Comparison of ENCODE assay signal across 27 cellular contexts in the genomic region with DNA sequence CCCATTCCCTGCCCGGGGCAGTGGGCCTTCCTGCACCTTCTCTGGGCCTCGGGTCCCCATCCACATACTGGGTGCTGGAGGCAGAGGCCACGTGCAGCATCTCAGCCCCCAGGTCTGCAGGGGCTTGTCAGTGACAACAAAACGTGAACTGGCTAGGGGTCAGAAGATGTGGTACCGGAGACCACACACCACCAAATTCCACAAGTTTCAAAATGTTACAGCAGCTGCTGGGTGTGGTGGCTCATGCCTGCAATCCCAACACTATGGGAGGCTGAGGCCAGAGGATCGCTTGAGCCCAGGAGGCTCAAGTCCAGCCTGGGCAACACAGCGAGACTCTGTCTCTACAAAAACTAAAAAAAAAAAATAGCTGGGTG.
DNase-seq lines count a peak whose midpoint lies in the region; ATAC-seq, FAIRE-seq and TF ChIP-seq lines count a peak whose summit lies in the region.
"Had no signal": no experiment of that assay in that cellular context is flagged by ENCODE, and none has a peak within 500 bp of the region (broad histone marks: within the 10 kb centered on the region; RNA-seq: fewer than 3 reads in every experiment).

No MANE protein-coding gene starts in this region.

- dilution Hi-C loops in IMR-90 (cut with HindIII; ENCODE audit: low sequenced_read_pairs, unreplicated experiment): no loop called here

- no peak for DNase-seq in GM23338 (ENCODE audit: low spot score)
- no peak for DNase-seq in IMR-90
- no peak for DNase-seq in hepatocyte (ENCODE audit: low spot score)
- no peak for DNase-seq in activated CD4-positive, alpha-beta memory T cell treated with anti-CD3 and anti-CD28 coated beads, Interleukin-2, amount 10 ng/mL, durations not matched to agents 7 days and 5 days
- no peak for DNase-seq in D721Med (ENCODE audit: insufficient read length, low spot score)
- DNase-seq: activated CD4-positive, alpha-beta memory T cell treated with anti-CD3 and anti-CD28 coated beads for 36 hours; activated CD8-positive, alpha-beta memory T cell treated with anti-CD3 and anti-CD28 coated beads, Interleukin-2, amount 50 U/mL, for 48 hours; activated naive CD4-positive, alpha-beta T cell treated with anti-CD3 and anti-CD28 coated beads for 36 hours; BE2C; brain microvascular endothelial cell; CD8-positive, alpha-beta T cell; left lung; mesendoderm; NCI-H1417 treated with DMSO at 0.1 percent for 48 hours; NCI-H2081; NCI-H226; NCI-H526 treated with DMSO at 0.1 percent for 48 hours; PC-9; stimulated activated CD4-positive, alpha-beta T cell treated with anti-CD3 and anti-CD28 coated beads, Interleukin-4, amount 100 ng/mL, for 1 hour had no signal

- H3K27me3 ChIP-seq in GM23338 (ENCODE audit: insufficient read depth) (no peaks in the 10 kb centered on the region), IMR-90 (ENCODE audit: control insufficient read depth, insufficient read depth, low read length) (no peaks in the 10 kb centered on the region), hepatocyte (no peaks in the 10 kb centered on the region)
- H3K27me3 ChIP-seq: BE2C, brain microvascular endothelial cell, left lung had no signal

- H3K9ac ChIP-seq in IMR-90 (ENCODE audit: low read depth, low read length): no peak overlapping the region

- H3K9me1 ChIP-seq in IMR-90 (ENCODE audit: insufficient read depth, low read length): peaks cover 7% of the 10 kb centered on the region; the same call in 1 of the 2 replicates

- intact Hi-C loops in IMR-90 (cut with micrococcal nuclease): no loop called here

- H3K27me3 Mint-ChIP-seq in GM23338 (ENCODE audit: insufficient read depth, low read depth, poor library complexity): peaks cover 10% of the 10 kb centered on the region
- no peaks in the 10 kb centered on the region for H3K27me3 Mint-ChIP-seq in activated CD4-positive, alpha-beta memory T cell treated with anti-CD3 and anti-CD28 coated beads, Interleukin-2, amount 10 ng/mL, durations not matched to agents 7 days and 5 days
- H3K27me3 Mint-ChIP-seq: activated CD4-positive, alpha-beta memory T cell treated with anti-CD3 and anti-CD28 coated beads for 36 hours had no signal

- H3F3A ChIP-seq in GM23338 (replicated peaks; ENCODE audit: low read depth): peaks cover 18% of the 10 kb centered on the region; the same call in 1 of the 2 replicates

- peaks cover 19% of the 10 kb centered on the region for H3K4me1 Mint-ChIP-seq in GM23338
- peaks cover 4% of the 10 kb centered on the region for H3K4me1 Mint-ChIP-seq in activated CD4-positive, alpha-beta memory T cell treated with anti-CD3 and anti-CD28 coated beads, Interleukin-2, amount 10 ng/mL, durations not matched to agents 7 days and 5 days

- H3K79me1 ChIP-seq in IMR-90 (ENCODE audit: low read depth in 1 of 2, low read length in 2 of 2): no peaks in the 10 kb centered on the region

- H3K36me3 ChIP-seq in GM23338 (ENCODE audit: insufficient read depth) (no peaks in the 10 kb centered on the region), IMR-90 (ENCODE audit: control insufficient read depth, insufficient read depth, low read length) (no peaks in the 10 kb centered on the region), hepatocyte (replicated peaks; ENCODE audit: insufficient read depth, low read depth) (no peaks in the 10 kb centered on the region)
- H3K36me3 ChIP-seq: BE2C, left lung, neutrophil had no signal

- no peak overlapping the region for H4K8ac ChIP-seq in IMR-90 (ENCODE audit: low read depth in 2 of 2, low read length in 2 of 2)

- H2BK120ac ChIP-seq in IMR-90 (ENCODE audit: low read depth, low read length): no peak overlapping the region

- no peak for TF ChIP-seq CTCF in GM23338 (conservative IDR thresholded peaks at IDR 0.05; ENCODE audit: low read depth in 2 of 2)
- no peak for TF ChIP-seq CTCF in IMR-90 (conservative IDR thresholded peaks at IDR 0.05; ENCODE audit: low read depth, low read length)
- TF ChIP-seq CTCF in hepatocyte (IDR thresholded peaks at IDR 0.05; ENCODE audit: poor library complexity): no peak
- TF ChIP-seq CTCF in D721Med (IDR thresholded peaks at IDR 0.05; ENCODE audit: insufficient read depth, missing control alignments): no peak

- H3K4me2 ChIP-seq in GM23338 (no peak overlapping the region), IMR-90 (ENCODE audit: low read depth, low read length) (no peak overlapping the region), hepatocyte (no peak overlapping the region)
- H3K4me2 ChIP-seq: PC-9 had no signal

- H3K23ac ChIP-seq in IMR-90 (ENCODE audit: low read depth, low read length): no peak overlapping the region

- FAIRE-seq in D721Med (lab: Jason Lieb, UNC): no peak
- FAIRE-seq: islet of Langerhans, TTC549 had no signal

- no peak overlapping the region for H2AK9ac ChIP-seq in IMR-90 (replicated peaks; ENCODE audit: low read depth, low read length, poor library complexity)

- H3K27ac ChIP-seq in GM23338 (ENCODE audit: low read depth) (peak overlapping the region; percentile 87; the same call in 1 of the 2 replicates), IMR-90 (ENCODE audit: insufficient read depth, low read length) (no peak overlapping the region), hepatocyte (peak overlapping the region; percentile 51), temporal lobe (ENCODE audit: low read depth, low read length) (peak overlapping the region; percentile 53)
- H3K27ac ChIP-seq: brain microvascular endothelial cell, left lung, neutrophil, PC-9 had no signal

- H3K18ac ChIP-seq in IMR-90 (ENCODE audit: low read depth, low read length): no peak overlapping the region

- H4K20me1 ChIP-seq in GM23338 (replicated peaks; ENCODE audit: insufficient read depth) (peaks cover 2% of the 10 kb centered on the region; the same call in 1 of the 2 replicates), IMR-90 (ENCODE audit: insufficient read depth, low read length) (peaks cover 3% of the 10 kb centered on the region; the same call in 1 of the 2 replicates), hepatocyte (ENCODE audit: insufficient read depth, poor library complexity, severe bottlenecking) (no peaks in the 10 kb centered on the region)

- in situ Hi-C loops in IMR-90 (cut with MboI; ENCODE audit: low sequenced_read_pairs): no loop called here

- no peak overlapping the region for H2AFZ ChIP-seq in GM23338
- H2AFZ ChIP-seq in IMR-90 (replicated peaks; ENCODE audit: low read length, poor library complexity): peak overlapping the region; percentile 13
- no peak overlapping the region for H2AFZ ChIP-seq in hepatocyte
- H2AFZ ChIP-seq: PC-9 had no signal

- H3K79me2 ChIP-seq in GM23338 (replicated peaks; ENCODE audit: insufficient read depth) (peaks cover 15% of the 10 kb centered on the region; the same call in 1 of the 2 replicates), hepatocyte (no peaks in the 10 kb centered on the region)

- no peak overlapping the region for H2BK15ac ChIP-seq in IMR-90 (ENCODE audit: low read depth, low read length)

- H4K91ac ChIP-seq in IMR-90 (ENCODE audit: insufficient read depth, low read depth, low read length): no peak overlapping the region

- H3K9me3 Mint-ChIP-seq in GM23338: peaks cover 8% of the 10 kb centered on the region
- H3K9me3 Mint-ChIP-seq in activated CD4-positive, alpha-beta memory T cell treated with anti-CD3 and anti-CD28 coated beads, Interleukin-2, amount 10 ng/mL, durations not matched to agents 7 days and 5 days: peaks cover 7% of the 10 kb centered on the region
- H3K9me3 Mint-ChIP-seq: CD8-positive, alpha-beta T cell had no signal

- no peak overlapping the region for H2AK5ac ChIP-seq in IMR-90 (ENCODE audit: low read depth, low read length)

- peak overlapping the region; percentile 97; the same call in 1 of the 2 replicates for H3K27ac Mint-ChIP-seq in GM23338
- H3K27ac Mint-ChIP-seq in activated CD4-positive, alpha-beta memory T cell treated with anti-CD3 and anti-CD28 coated beads, Interleukin-2, amount 10 ng/mL, durations not matched to agents 7 days and 5 days: no peak overlapping the region
- H3K27ac Mint-ChIP-seq: activated CD4-positive, alpha-beta memory T cell treated with anti-CD3 and anti-CD28 coated beads for 36 hours; activated naive CD4-positive, alpha-beta T cell treated with anti-CD3 and anti-CD28 coated beads for 36 hours; activated T-helper 1 cell treated with anti-CD3 and anti-CD28 coated beads, Interleukin-12 subunit alpha, Interleukin-12 subunit beta, Interleukin-2, Interleukin-4 antibody, amounts not matched to agents 30 ng/mL and 10 ng/mL and 1 ng/mL, durations not matched to agents 14 hours and 24 hours and 36 hours; CD8-positive, alpha-beta T cell; T-helper 1 cell treated with Interleukin-12 subunit alpha and Interleukin-12 subunit beta and Interleukin-4 antibody, amounts not matched to agents 30 μg/mL and 1 μg/mL, for 36 hours had no signal

- TF ChIP-seq RAD21 in IMR-90 (IDR thresholded peaks at IDR 0.05; ENCODE audit: low read length): no peak

- no peak for ATAC-seq in GM23338
- no peak for ATAC-seq in IMR-90 (ENCODE audit: low read depth)
- ATAC-seq in HG02642 (IDR thresholded peaks at IDR 0.05; ENCODE audit: poor library complexity, unreplicated experiment): no peak
- ATAC-seq: CD8-positive, alpha-beta T cell; left lung; SK-N-SH treated with all-trans-retinoic acid at 6 μM for 48 hours had no signal

- no peak overlapping the region for H3K4ac ChIP-seq in IMR-90 (ENCODE audit: low read depth, low read length)

- WGBS in IMR-90 (ENCODE audit: extremely low coverage in 2 of 2, insufficient read length in 1 of 2), 2 experiments: no CpG with 5 or more reads among the region's 7 CpGs
- WGBS in hepatocyte (ENCODE audit: low lambda C conversion rate, missing lambda C conversion rate): 95% methylated on average over 7 of the region's 7 CpGs

- no TSS peak for BruUV-seq in IMR-90 (replicated peaks; lab: Mats Ljungman, UMichigan)

- H3K4me3 ChIP-seq in GM23338 (no peak overlapping the region), IMR-90 (ENCODE audit: insufficient read depth, low read depth, low read length) (no peak overlapping the region), hepatocyte (no peak overlapping the region)
- H3K4me3 ChIP-seq: left lung, PC-9 had no signal

- no peaks in the 10 kb centered on the region for H3K4me1 ChIP-seq in GM23338 (ENCODE audit: insufficient read depth)
- peaks cover 16% of the 10 kb centered on the region for H3K4me1 ChIP-seq in IMR-90 (ENCODE audit: control insufficient read depth, insufficient read depth, low read length)
- H3K4me1 ChIP-seq in hepatocyte (ENCODE audit: insufficient read depth): peaks cover 14% of the 10 kb centered on the region
- H3K4me1 ChIP-seq: BE2C had no signal

- 0 out of 3 replicates have a peak overlapping the region, but pooled peaks have one; percentile 16 for H3K4me3 Mint-ChIP-seq in GM23338
- no peak overlapping the region for H3K4me3 Mint-ChIP-seq in activated CD4-positive, alpha-beta memory T cell treated with anti-CD3 and anti-CD28 coated beads, Interleukin-2, amount 10 ng/mL, durations not matched to agents 7 days and 5 days
- H3K4me3 Mint-ChIP-seq: activated CD4-positive, alpha-beta memory T cell treated with anti-CD3 and anti-CD28 coated beads for 36 hours; activated naive CD4-positive, alpha-beta T cell treated with anti-CD3 and anti-CD28 coated beads for 36 hours; activated T-helper 1 cell treated with anti-CD3 and anti-CD28 coated beads, Interleukin-12 subunit alpha, Interleukin-12 subunit beta, Interleukin-2, Interleukin-4 antibody, amounts not matched to agents 30 ng/mL and 10 ng/mL and 1 ng/mL, durations not matched to agents 14 hours and 24 hours and 36 hours; CD8-positive, alpha-beta T cell; T-helper 1 cell treated with Interleukin-12 subunit alpha and Interleukin-12 subunit beta and Interleukin-4 antibody, amounts not matched to agents 30 μg/mL and 1 μg/mL, for 36 hours had no signal

- no peak overlapping the region for H3K14ac ChIP-seq in IMR-90 (replicated peaks; ENCODE audit: low read depth, low read length)

- H3K9me2 ChIP-seq in GM23338 (ENCODE audit: insufficient read depth) (no peaks in the 10 kb centered on the region), hepatocyte (replicated peaks; ENCODE audit: insufficient read depth) (no peaks in the 10 kb centered on the region)

- peaks cover 18% of the 10 kb centered on the region for H3K36me3 Mint-ChIP-seq in GM23338 (ENCODE audit: low read depth)
- H3K36me3 Mint-ChIP-seq in activated CD4-positive, alpha-beta memory T cell treated with anti-CD3 and anti-CD28 coated beads, Interleukin-2, amount 10 ng/mL, durations not matched to agents 7 days and 5 days (ENCODE audit: low read depth): peaks cover 6% of the 10 kb centered on the region

- H2BK5ac ChIP-seq in IMR-90 (ENCODE audit: low read depth, low read length, poor library complexity, severe bottlenecking): no peak overlapping the region

- H4K5ac ChIP-seq in IMR-90 (ENCODE audit: low read depth, low read length): no peak overlapping the region

- H2BK20ac ChIP-seq in IMR-90 (ENCODE audit: low read depth, low read length): no peak overlapping the region

- no peak for TF ChIP-seq POLR2A in IMR-90 (IDR thresholded peaks at IDR 0.05; ENCODE audit: low read depth, low read length)

- no peak overlapping the region for H3K56ac ChIP-seq in IMR-90 (ENCODE audit: extremely low read depth, insufficient read depth, low read length)

- POLR2A ChIA-PET in IMR-90 (lab: Charles Lee; ENCODE audit: unreplicated experiment): no interaction called here
- POLR2A ChIA-PET in activated CD4-positive, alpha-beta memory T cell treated with anti-CD3 and anti-CD28 coated beads, Interleukin-2, amount 10 ng/mL, durations not matched to agents 7 days and 5 days (lab: Charles Lee): no interaction called here

- CTCF ChIA-PET in IMR-90 (lab: Yijun Ruan, JAX): no interaction called here
- CTCF ChIA-PET in activated CD4-positive, alpha-beta memory T cell treated with anti-CD3 and anti-CD28 coated beads, Interleukin-2, amount 10 ng/mL, durations not matched to agents 7 days and 5 days (lab: Charles Lee): no interaction called here

- H3K9me3 ChIP-seq in IMR-90 (ENCODE audit: control insufficient read depth, insufficient read depth, low read length): no peaks in the 10 kb centered on the region
- H3K9me3 ChIP-seq in hepatocyte (ENCODE audit: low read depth): no peaks in the 10 kb centered on the region
- H3K9me3 ChIP-seq: BE2C, neutrophil had no signal
